In the genomic region with DNA sequence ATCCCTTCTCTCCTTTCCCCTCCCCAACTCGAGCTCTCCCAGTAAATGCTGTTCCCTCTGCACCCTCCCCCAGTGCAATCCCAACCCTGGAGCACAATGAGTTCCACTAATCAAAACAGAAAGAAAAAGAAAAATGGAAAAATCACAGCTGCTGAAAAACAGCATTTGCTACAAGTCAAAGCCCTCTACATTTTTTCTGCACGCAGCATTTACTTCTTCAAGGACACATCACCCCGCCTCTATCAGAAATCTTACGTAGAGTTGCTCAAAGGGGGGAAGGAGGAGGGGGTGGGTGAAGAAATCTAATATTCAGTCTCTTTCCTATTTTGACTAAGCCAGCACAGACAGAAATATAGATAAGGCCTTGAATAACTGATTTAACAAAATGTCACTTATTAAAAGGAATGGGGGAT, we compare ENCODE assay signal across 8 cellular contexts. TPM values are rescaled to one million over a fixed set of nuclear protein-coding genes. Genes with fewer than 3 reads are reported as not detected.
DNase-seq lines count a peak whose midpoint lies in the region; FAIRE-seq and TF ChIP-seq lines count a peak whose summit lies in the region.
"Had no signal": no experiment of that assay in that cellular context is flagged by ENCODE, and none has a peak within 500 bp of the region (broad histone marks: within the 10 kb centered on the region; RNA-seq: fewer than 3 reads in every experiment).

No MANE protein-coding gene starts in this region.

- H3K4me2 ChIP-seq in Karpas-422 (ENCODE audit: low read depth, low read length, poor library complexity, severe bottlenecking), result peak overlapping the region; percentile 78

- TF ChIP-seq CTCF in brain microvascular endothelial cell (IDR thresholded peaks at IDR 0.05; ENCODE audit: low read depth, low read length, missing control alignments), result no peak
- no peak for TF ChIP-seq CTCF in stomach (IDR thresholded peaks at IDR 0.05)

- 35 to 64% (median 51%) methylated on average over 4 of the region's 4 CpGs for WGBS in stomach, 5 donors

- H3K9me2 ChIP-seq in Karpas-422 (replicated peaks; ENCODE audit: insufficient read depth, low read length), result no peaks in the 10 kb centered on the region

- H3K4me3 ChIP-seq in Karpas-422 (ENCODE audit: low read length), result peak overlapping the region; percentile 64
- H3K4me3 ChIP-seq in brain microvascular endothelial cell (ENCODE audit: low read depth, low read length), result peak overlapping the region; percentile 9
- peak overlapping the region in 1 of 4 donors; percentile 3 for H3K4me3 ChIP-seq in stomach
- H3K4me3 ChIP-seq: SJSA1 had no signal

- no peak overlapping the region for H2AFZ ChIP-seq in Karpas-422 (ENCODE audit: low read length)

- H3K9ac ChIP-seq in Karpas-422 (ENCODE audit: low read length), result peak overlapping the region; percentile 79

- H3K36me3 ChIP-seq in Karpas-422 (ENCODE audit: insufficient read depth, low read length) (peaks cover 22% of the 10 kb centered on the region), brain microvascular endothelial cell (replicated peaks) (no peaks in the 10 kb centered on the region), stomach (no peaks in the 10 kb centered on the region)
- H3K36me3 ChIP-seq: SJSA1 had no signal

- TF ChIP-seq POLR2A in stomach (IDR thresholded peaks at IDR 0.05), result no peak

- TF ChIP-seq EP300 in stomach (IDR thresholded peaks at IDR 0.05), result no peak

- DNase-seq in Karpas-422, result peak; percentile 95
- DNase-seq in brain microvascular endothelial cell, result peak; percentile 27
- DNase-seq in stomach, result no peak
- no peak for DNase-seq in kidney tubule cell (ENCODE audit: low spot score)
- no peak for DNase-seq in GM19239 (ENCODE audit: insufficient read length, low spot score)
- DNase-seq in NCI-H2196 (lab: John Stamatoyannopoulos, UW; ENCODE audit: unreplicated experiment), result no peak

- H4K20me1 ChIP-seq in Karpas-422 (ENCODE audit: insufficient read depth, low read depth, low read length), result peaks cover 13% of the 10 kb centered on the region

- intact Hi-C loops in stomach (cut with DNase I; ENCODE audit: low total_unique reads), result no loop called here

- H3K79me2 ChIP-seq in Karpas-422 (ENCODE audit: low read length), result peaks cover 97% of the 10 kb centered on the region

- peaks cover 66% of the 10 kb centered on the region for H3K4me1 ChIP-seq in Karpas-422 (ENCODE audit: low read length)
- peaks cover 16 to 61% (median 36%) of the 10 kb centered on the region in 4 donors for H3K4me1 ChIP-seq in stomach

- H3K9me3 ChIP-seq in Karpas-422 (ENCODE audit: low read length), result no peaks in the 10 kb centered on the region
- no peaks in the 10 kb centered on the region for H3K9me3 ChIP-seq in stomach
- H3K9me3 ChIP-seq: SJSA1 had no signal

- FAIRE-seq in GM19239 (lab: Jason Lieb, UNC), result no peak

- H3K27me3 ChIP-seq in Karpas-422 (ENCODE audit: low read length), result no peaks in the 10 kb centered on the region
- H3K27me3 ChIP-seq in brain microvascular endothelial cell (replicated peaks), result no peaks in the 10 kb centered on the region
- H3K27me3 ChIP-seq in layer of hippocampus (ENCODE audit: control insufficient read depth, insufficient read depth, low read length), result no peaks in the 10 kb centered on the region
- no peaks in the 10 kb centered on the region for H3K27me3 ChIP-seq in stomach
- H3K27me3 ChIP-seq: SJSA1 had no signal

- in situ Hi-C loops in brain microvascular endothelial cell (cut with HindIII; ENCODE audit: low pct_ligation_motif_present, low sequenced_read_pairs), result no loop called here

- peak overlapping the region; percentile 97 for H3K27ac ChIP-seq in Karpas-422 (ENCODE audit: low read length)
- no peak overlapping the region for H3K27ac ChIP-seq in brain microvascular endothelial cell
- H3K27ac ChIP-seq in layer of hippocampus (ENCODE audit: low read depth, low read length), result peak overlapping the region; percentile 12
- H3K27ac ChIP-seq in stomach, result peak overlapping the region; percentile 69 to 87 (median 74)

RNA-seq across cellular contexts. Expression of a gene that starts 10.7 kb away (rescaled TPM):
- total RNA-seq in Karpas-422 (2014; rRNA removed; shearing (Covaris generic); ENCODE audit: low replicate concordance), result 30.2 and 32.7 TPM in 2 replicates
- total RNA-seq in stomach, result 1 to 10 TPM; 4.1 to 8.1 (median 5.9) TPM
- polyA plus RNA-seq in stomach, result 1 to 10 TPM; 2.1 to 4.1 (median 2.1) TPM

Comparison
In these comparisons a context has a peak if more than half of its experiments do, and no peak if none do; other contexts are left out.
1. DNase-seq: peak in Karpas-422 (single experiment) and brain microvascular endothelial cell (single experiment); none in stomach (single experiment), kidney tubule cell (single experiment), GM19239 (single experiment) and NCI-H2196 (single experiment).